ENCODE assay signal across 8 cellular contexts in the genomic region with DNA sequence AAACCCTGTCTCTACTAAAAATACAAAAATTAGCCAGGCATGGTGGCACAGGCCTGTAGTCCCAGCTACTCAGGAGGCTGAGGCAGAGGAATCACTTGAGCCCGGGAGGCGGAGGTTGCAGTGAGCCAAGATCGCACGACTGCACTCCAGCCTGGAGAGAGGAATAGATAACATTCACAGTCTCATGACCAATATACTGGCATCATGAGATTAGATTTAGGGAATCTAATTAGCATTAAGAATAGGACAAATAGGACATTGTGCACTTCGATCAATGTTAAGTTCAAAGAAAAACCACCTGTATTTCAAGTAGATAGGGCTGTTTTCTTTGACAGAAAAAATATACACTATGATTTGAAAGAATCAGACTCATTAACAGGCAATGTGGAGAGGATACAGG.
DNase-seq lines count a peak whose midpoint lies in the region; ATAC-seq, FAIRE-seq and TF ChIP-seq lines count a peak whose summit lies in the region.
"Not testable (repeated sequence)": the region's sequence is repeated elsewhere in the genome, so short reads cannot be mapped to it uniquely, and the experiment has no call there.

No MANE protein-coding gene starts in this region.

- H3K4me1 ChIP-seq in PC-3 (ENCODE audit: insufficient read depth, low read length) (peaks cover 26% of the 10 kb centered on the region), RWPE2 (ENCODE audit: insufficient read depth, poor library complexity, severe bottlenecking) (peaks cover 18% of the 10 kb centered on the region), osteoblast (ENCODE audit: insufficient read depth, low read length) (peaks cover 17% of the 10 kb centered on the region)
- not testable (repeated sequence) for H3K4me1 ChIP-seq in astrocyte (ENCODE audit: insufficient read depth, low read length)

- TF ChIP-seq POLR2A in erythroblast (IDR thresholded peaks at IDR 0.05; ENCODE audit: low read length): peak; percentile 4

- not testable (repeated sequence) for H2AFZ ChIP-seq in PC-3 (ENCODE audit: low read length); astrocyte (ENCODE audit: low read depth, low read length); osteoblast (ENCODE audit: low read length)

- H3K4me3 Mint-ChIP-seq in HFFc6; astrocyte (ENCODE audit: unreplicated experiment): not testable (repeated sequence)

- FAIRE-seq in A204.1 (lab: Jason Lieb, UNC): peak; percentile 25
- not testable (repeated sequence) for FAIRE-seq in astrocyte (lab: Jason Lieb, UNC)

- not testable (repeated sequence) for H3K9ac ChIP-seq in PC-3 (ENCODE audit: low read length); astrocyte (ENCODE audit: low read length)

- H3K27me3 Mint-ChIP-seq in HFFc6 (ENCODE audit: insufficient read depth); astrocyte (ENCODE audit: low read depth, unreplicated experiment): not testable (repeated sequence)

- H3K36me3 ChIP-seq in PC-3 (ENCODE audit: low read depth, low read length); RWPE2 (ENCODE audit: low read depth); astrocyte (ENCODE audit: insufficient read depth, low read length); osteoblast (ENCODE audit: insufficient read depth, low read length): not testable (repeated sequence)

- H3K27ac Mint-ChIP-seq in HFFc6: peak overlapping the region; percentile 98
- peak overlapping the region; percentile 69 for H3K27ac Mint-ChIP-seq in astrocyte (ENCODE audit: unreplicated experiment)

- H3K9me3 Mint-ChIP-seq in HFFc6; astrocyte (ENCODE audit: unreplicated experiment): not testable (repeated sequence)

- H3K4me2 ChIP-seq in PC-3 (ENCODE audit: low read length): peak overlapping the region; percentile 6; the same call in 1 of the 2 replicates
- not testable (repeated sequence) for H3K4me2 ChIP-seq in astrocyte (ENCODE audit: low read length); osteoblast (ENCODE audit: insufficient read depth, low read length)

- not testable (repeated sequence) for ATAC-seq in PC-3; RWPE2 (ENCODE audit: low read depth)

- H3K27ac ChIP-seq in PC-3 (ENCODE audit: low read length): peak overlapping the region; percentile 92
- H3K27ac ChIP-seq in RWPE2 (ENCODE audit: poor library complexity, severe bottlenecking): peak overlapping the region; percentile 55
- H3K27ac ChIP-seq in astrocyte (ENCODE audit: low read depth, low read length): not testable (repeated sequence)
- H3K27ac ChIP-seq in osteoblast (ENCODE audit: low read depth, low read length): peak overlapping the region; percentile 89

- not testable (repeated sequence) for H4K20me1 ChIP-seq in PC-3 (ENCODE audit: low read length); astrocyte (ENCODE audit: insufficient read depth, low read length); osteoblast (ENCODE audit: insufficient read depth, low read length)

- H3K27me3 ChIP-seq in PC-3 (ENCODE audit: low read length); RWPE2 (ENCODE audit: insufficient read depth, poor library complexity, severe bottlenecking); astrocyte (ENCODE audit: insufficient read depth, low read length); osteoblast (ENCODE audit: insufficient read depth, low read length): not testable (repeated sequence)

- DNase-seq in COLO829 (ENCODE audit: low spot score): peak; percentile 63
- DNase-seq in HFFc6; PC-3; RWPE2 (ENCODE audit: low spot score); astrocyte (ENCODE audit: low read depth); osteoblast (ENCODE audit: insufficient read length, low spot score, missing footprints): not testable (repeated sequence)
- peak; percentile 25 to 40 for DNase-seq in erythroblast (lab: John Stamatoyannopoulos, UW)

- CTCF ChIA-PET in PC-3 (lab: Charles Lee): not testable (repeated sequence)

- not testable (repeated sequence) for H3F3A ChIP-seq in PC-3 (ENCODE audit: low read length, unreplicated experiment)

- H3K9me2 ChIP-seq in PC-3 (replicated peaks; ENCODE audit: low read length): not testable (repeated sequence)

- not testable (repeated sequence) for H3K79me2 ChIP-seq in PC-3 (ENCODE audit: low read length); astrocyte (ENCODE audit: insufficient read depth, low read length); osteoblast (ENCODE audit: insufficient read depth, low read length)

- not testable (repeated sequence) for BruUV-seq in PC-3 (replicated peaks; lab: Mats Ljungman, UMichigan)

- not testable (repeated sequence) for H3K36me3 Mint-ChIP-seq in HFFc6 (ENCODE audit: low read depth); astrocyte (ENCODE audit: low read depth, unreplicated experiment)

- POLR2A ChIA-PET in PC-3 (lab: Charles Lee; ENCODE audit: unreplicated experiment): not testable (repeated sequence)

- not testable (repeated sequence) for H3K9me3 ChIP-seq in PC-3 (ENCODE audit: low read length); RWPE2 (ENCODE audit: severe bottlenecking); astrocyte (ENCODE audit: insufficient read depth, low read depth, low read length); osteoblast (ENCODE audit: low read depth, low read length)

- peaks cover 31% of the 10 kb centered on the region for H3K4me1 Mint-ChIP-seq in HFFc6 (ENCODE audit: low read depth)
- H3K4me1 Mint-ChIP-seq in astrocyte (ENCODE audit: low read depth, unreplicated experiment): peaks cover 16% of the 10 kb centered on the region

- TF ChIP-seq CTCF in HFFc6 (IDR thresholded peaks at IDR 0.05); PC-3 (conservative IDR thresholded peaks at IDR 0.05; ENCODE audit: low read depth, low read length); RWPE2 (IDR thresholded peaks at IDR 0.05; ENCODE audit: poor library complexity, severe bottlenecking); astrocyte (IDR thresholded peaks at IDR 0.05; ENCODE audit: insufficient read depth, low read depth, low read length); osteoblast (IDR thresholded peaks at IDR 0.05; ENCODE audit: extremely low read depth, low read depth, low read length): not testable (repeated sequence)

- H3K4me3 ChIP-seq in PC-3 (ENCODE audit: low read length); RWPE2 (ENCODE audit: severe bottlenecking); astrocyte (ENCODE audit: insufficient read depth, low read depth, low read length); osteoblast (ENCODE audit: insufficient read depth, low read length): not testable (repeated sequence)

- intact Hi-C loops in PC-3 (cut with micrococcal nuclease): not testable (repeated sequence)
